In the genomic region with DNA sequence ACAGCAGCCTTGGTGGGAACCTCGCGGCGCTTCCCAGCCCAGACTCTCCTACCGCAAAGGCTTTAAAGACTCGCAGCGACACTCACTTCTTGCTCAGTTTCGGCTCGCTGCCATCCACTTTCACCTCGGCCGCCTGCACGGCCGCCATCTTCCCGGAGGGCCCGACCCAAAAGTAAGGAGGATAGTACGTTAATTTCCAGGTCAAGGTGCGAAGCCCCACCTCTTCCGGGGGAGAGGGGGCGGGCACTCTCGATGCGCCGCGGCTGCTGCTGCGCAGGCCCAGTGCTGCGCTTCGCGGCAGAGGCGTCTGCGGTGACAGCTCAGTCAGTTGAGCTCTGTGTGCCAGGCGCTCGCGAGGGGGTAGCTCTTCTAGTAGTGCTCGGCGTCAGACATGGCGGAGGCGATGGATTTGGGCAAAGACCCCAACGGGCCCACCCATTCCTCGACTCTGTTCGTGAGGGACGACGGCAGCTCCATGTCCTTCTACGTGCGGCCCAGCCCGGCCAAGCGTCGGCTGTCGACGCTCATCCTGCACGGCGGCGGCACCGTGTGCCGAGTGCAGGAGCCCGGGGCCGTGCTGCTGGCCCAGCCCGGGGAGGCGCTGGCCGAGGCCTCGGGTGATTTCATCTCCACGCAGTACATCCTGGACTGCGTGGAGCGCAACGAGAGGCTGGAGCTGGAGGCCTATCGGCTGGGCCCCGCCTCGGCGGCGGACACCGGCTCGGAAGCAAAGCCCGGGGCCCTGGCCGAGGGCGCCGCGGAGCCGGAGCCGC, we compare ENCODE assay signal across 8 cellular contexts. TPM values are rescaled to one million over a fixed set of nuclear protein-coding genes. Genes with fewer than 3 reads are reported as not detected.
A peak's percentile ranks its signal among the peaks of the same experiment; 100 is the strongest.
DNase-seq lines count a peak whose midpoint lies in the region; ATAC-seq lines count a peak whose summit lies in the region.

Gene KARS1, minus strand, starts transcription at position 174 of the 773 bp plus-strand sequence. Its CDS starts 26 bp downstream, at position 148.
Gene TERF2IP, plus strand, starts transcription at position 282 of the 773 bp plus-strand sequence. Its CDS starts 110 bp downstream, at position 392.

- H3K79me2 ChIP-seq in mesendoderm (ENCODE audit: control insufficient read depth, insufficient read depth, low read length): peaks cover 65% of the 10 kb centered on the region

- no peak within 1 kb of the TSS for H2BK15ac ChIP-seq in mesendoderm (replicated peaks; ENCODE audit: low read depth)

- peak; percentile 83 for ATAC-seq in GM21360 (IDR thresholded peaks at IDR 0.05; ENCODE audit: unreplicated experiment)
- ATAC-seq in activated CD8-positive, alpha-beta memory T cell treated with anti-CD3 and anti-CD28 coated beads, Interleukin-2, amount 10 ng/mL, durations not matched to agents 7 days and 5 days: peak; percentile 90

- H3K4me3 ChIP-seq in endocrine pancreas (ENCODE audit: control insufficient read depth, insufficient read depth, low read length) (peak within 1 kb of the TSS; percentile 100), mesendoderm (ENCODE audit: low read length) (peak within 1 kb of the TSS; percentile 98)

- DNase-seq in COLO668 (lab: John Stamatoyannopoulos, UW; ENCODE audit: unreplicated experiment): peak; percentile 92
- peak; percentile 95 for DNase-seq in HT1080 (ENCODE audit: low read depth)
- DNase-seq in NOMO-1 treated with DMSO at 0.1 percent for 48 hours (lab: John Stamatoyannopoulos, UW; ENCODE audit: unreplicated experiment): peak; percentile 92
- peak; percentile 97 for DNase-seq in activated CD8-positive, alpha-beta memory T cell treated with anti-CD3 and anti-CD28 coated beads, Interleukin-2, amount 10 ng/mL, durations not matched to agents 7 days and 5 days
- peak; percentile 97 for DNase-seq in mesendoderm
- DNase-seq in stimulated activated CD8-positive, alpha-beta memory T cell treated with anti-CD3 and anti-CD28 coated beads, Interleukin-15, amount 100 ng/mL, for 1 hour (ENCODE audit: low read depth): peak; percentile 88

- CTCF ChIA-PET in activated CD8-positive, alpha-beta memory T cell treated with anti-CD3 and anti-CD28 coated beads, Interleukin-2, amount 10 ng/mL, durations not matched to agents 7 days and 5 days (lab: Charles Lee): interaction anchor here (0.7 to 7.6 kb wide), 9 partner anchors 9 to 214 kb away, joined by 3 to 63 read pairs (median 3); partner anchors contain the start of genes ADAT1, CFDP1, TMEM170A and TMEM231

- H4K8ac ChIP-seq in mesendoderm (ENCODE audit: low read depth, low read length): no peak within 1 kb of the TSS

- no peak within 1 kb of the TSS for H2AK5ac ChIP-seq in mesendoderm (ENCODE audit: low read length)

- H2BK5ac ChIP-seq in mesendoderm (ENCODE audit: low read length): peak within 1 kb of the TSS; percentile 21

- H3K79me1 ChIP-seq in mesendoderm (ENCODE audit: low read length): peaks cover 10% of the 10 kb centered on the region

- H3K9ac ChIP-seq in endocrine pancreas (ENCODE audit: control insufficient read depth, insufficient read depth, low read length): peak within 1 kb of the TSS; percentile 99
- H3K9ac ChIP-seq in mesendoderm (ENCODE audit: low read length): peak within 1 kb of the TSS; percentile 98

- peak within 1 kb of the TSS; percentile 57 for H3K27ac ChIP-seq in mesendoderm (ENCODE audit: low read depth, low read length)

- H3K23ac ChIP-seq in mesendoderm (ENCODE audit: low read length): peak within 1 kb of the TSS; percentile 68

- H3K4me2 ChIP-seq in mesendoderm (ENCODE audit: low read length): peak within 1 kb of the TSS; percentile 96

- no peaks in the 10 kb centered on the region for H3K27me3 ChIP-seq in endocrine pancreas (ENCODE audit: control insufficient read depth, insufficient read depth, low read length)
- no peaks in the 10 kb centered on the region for H3K27me3 ChIP-seq in mesendoderm (ENCODE audit: insufficient read depth, low read length, poor library complexity)

- H3K9me3 ChIP-seq in endocrine pancreas (ENCODE audit: control insufficient read depth, low read length): no peaks in the 10 kb centered on the region

- H3K36me3 ChIP-seq in endocrine pancreas (ENCODE audit: control insufficient read depth, insufficient read depth, low read length): no peaks in the 10 kb centered on the region
- H3K36me3 ChIP-seq in mesendoderm (ENCODE audit: control insufficient read depth, insufficient read depth, low read length): no peaks in the 10 kb centered on the region

- peak within 1 kb of the TSS; percentile 98 for H3K27ac Mint-ChIP-seq in activated CD8-positive, alpha-beta memory T cell treated with anti-CD3 and anti-CD28 coated beads, Interleukin-2, amount 10 ng/mL, durations not matched to agents 7 days and 5 days

- peaks cover 55% of the 10 kb centered on the region for H3K4me1 Mint-ChIP-seq in activated CD8-positive, alpha-beta memory T cell treated with anti-CD3 and anti-CD28 coated beads, Interleukin-2, amount 10 ng/mL, durations not matched to agents 7 days and 5 days

- H3K4me3 Mint-ChIP-seq in activated CD8-positive, alpha-beta memory T cell treated with anti-CD3 and anti-CD28 coated beads, Interleukin-2, amount 10 ng/mL, durations not matched to agents 7 days and 5 days: peak within 1 kb of the TSS; percentile 81

- H3K4ac ChIP-seq in mesendoderm (ENCODE audit: low read depth, low read length): peak within 1 kb of the TSS; percentile 83

- no peaks in the 10 kb centered on the region for H3K27me3 Mint-ChIP-seq in activated CD8-positive, alpha-beta memory T cell treated with anti-CD3 and anti-CD28 coated beads, Interleukin-2, amount 10 ng/mL, durations not matched to agents 7 days and 5 days

- H3K36me3 Mint-ChIP-seq in activated CD8-positive, alpha-beta memory T cell treated with anti-CD3 and anti-CD28 coated beads, Interleukin-2, amount 10 ng/mL, durations not matched to agents 7 days and 5 days: peaks cover 39% of the 10 kb centered on the region

- no CpG with 5 or more reads among the region's 76 CpGs for WGBS in mesendoderm (ENCODE audit: extremely low coverage, insufficient coverage, low lambda C conversion rate)

- H3K9me3 Mint-ChIP-seq in activated CD8-positive, alpha-beta memory T cell treated with anti-CD3 and anti-CD28 coated beads, Interleukin-2, amount 10 ng/mL, durations not matched to agents 7 days and 5 days (ENCODE audit: low read depth): no peaks in the 10 kb centered on the region

- H2BK120ac ChIP-seq in mesendoderm (ENCODE audit: low read depth, low read length): no peak within 1 kb of the TSS

- peak within 1 kb of the TSS; percentile 62 for H3K18ac ChIP-seq in mesendoderm (ENCODE audit: low read length)

- H3K4me1 ChIP-seq in endocrine pancreas (ENCODE audit: control insufficient read depth, insufficient read depth, low read length) (peaks cover 23% of the 10 kb centered on the region), mesendoderm (ENCODE audit: control insufficient read depth, low read depth, low read length) (peaks cover 3% of the 10 kb centered on the region)

- peak within 1 kb of the TSS; percentile 98 for H3K56ac ChIP-seq in mesendoderm (ENCODE audit: low read length)

- no peak within 1 kb of the TSS for H4K5ac ChIP-seq in mesendoderm (ENCODE audit: low read length)

RNA-seq across cellular contexts. Expression of gene KARS1, which starts in this region (rescaled TPM):
- total RNA-seq in HT1080 (2014; rRNA removed; shearing (Covaris generic)): 351 and 352 TPM in 2 replicates
- polyA plus RNA-seq in HT1080 (2015; cell fraction: cytosol; rRNA removed): 273 and 281 TPM in 2 replicates
- polyA plus RNA-seq in HT1080 (2015; cell fraction: nucleus; rRNA removed): 261 and 272 TPM in 2 replicates
- total RNA-seq in activated CD8-positive, alpha-beta memory T cell treated with anti-CD3 and anti-CD28 coated beads, Interleukin-2, amount 10 ng/mL, durations not matched to agents 7 days and 5 days: 100 to 1,000 TPM; 182 to 220 TPM
- polyA plus RNA-seq in mesendoderm (2013, experiment 1 of 2): 182 TPM
- polyA plus RNA-seq in mesendoderm (2013, experiment 2 of 2): 183 TPM

RNA-seq across cellular contexts. Expression of gene TERF2IP, which starts in this region (rescaled TPM):
- total RNA-seq in HT1080 (2014; rRNA removed; shearing (Covaris generic)): 38.6 and 46.8 TPM in 2 replicates
- 61.6 and 67.9 TPM in 2 replicates for polyA plus RNA-seq in HT1080 (2015; cell fraction: cytosol; rRNA removed)
- polyA plus RNA-seq in HT1080 (2015; cell fraction: nucleus; rRNA removed): 64.0 and 64.2 TPM in 2 replicates
- 10 to 100 TPM; 71.1 to 91.4 TPM for total RNA-seq in activated CD8-positive, alpha-beta memory T cell treated with anti-CD3 and anti-CD28 coated beads, Interleukin-2, amount 10 ng/mL, durations not matched to agents 7 days and 5 days
- polyA plus RNA-seq in mesendoderm (2013, experiment 1 of 2): 12.2 TPM
- polyA plus RNA-seq in mesendoderm (2013, experiment 2 of 2): 11.7 TPM

Comparison
In these comparisons a context has a peak if more than half of its experiments do, and no peak if none do; other contexts are left out.
1. Peak in every context shown above with its lines: DNase-seq, ATAC-seq, H3K4me3 ChIP-seq and H3K27ac ChIP-seq.